Comparison of ENCODE assay signal across 2 cellular contexts in the genomic region with DNA sequence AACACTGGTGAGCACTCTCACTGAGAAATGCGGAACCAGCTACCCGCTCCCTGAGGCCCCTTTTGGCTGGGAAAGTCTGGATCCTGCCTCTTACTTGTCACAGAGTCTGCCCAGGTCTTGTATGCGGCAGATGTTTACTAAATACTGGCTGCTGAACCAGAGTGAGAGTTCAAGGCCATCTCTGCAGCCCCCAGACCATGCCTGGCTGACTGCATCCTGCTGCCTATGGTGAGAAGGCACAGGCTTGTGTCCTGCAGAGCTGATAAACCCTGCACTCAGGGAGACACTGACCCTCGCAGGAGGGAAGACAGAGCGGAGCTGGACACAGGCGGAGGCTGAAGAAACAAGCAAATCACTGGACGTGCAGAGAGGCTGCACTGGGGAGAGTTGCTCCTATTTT.
A peak's percentile ranks its signal among the peaks of the same experiment; 100 is the strongest.
TF ChIP-seq lines count a peak whose summit lies in the region.

No MANE protein-coding gene starts in this region.

TF ChIP-seq in GM12891, 5 proteins besides CTCF, POLR2A, EP300 and RAD21:
- TF ChIP-seq SPI1 (IDR thresholded peaks at IDR 0.05; ENCODE audit: low read depth, low read length) (peak; percentile 24; the same call in 1 of the 2 replicates), POU2F2 (IDR thresholded peaks at IDR 0.05; ENCODE audit: low read depth, low read length) (no peak)

TF ChIP-seq in GM12878, 131 proteins besides CTCF, POLR2A, EP300 and RAD21:
- TF ChIP-seq EED (IDR thresholded peaks at IDR 0.05; ENCODE audit: low read depth) (peak; percentile 27; the same call in 1 of the 2 replicates), IKZF1 (conservative IDR thresholded peaks at IDR 0.05) (0 out of 2 replicates have a peak, but pooled peaks have one; percentile 4), PML (IDR thresholded peaks at IDR 0.05; ENCODE audit: low read length) (no peak), SPI1 (IDR thresholded peaks at IDR 0.05; ENCODE audit: borderline replicate concordance, insufficient read depth, low read depth, low read length) (peak; percentile 21; the same call in 1 of the 2 replicates), RUNX3 (IDR thresholded peaks at IDR 0.05; ENCODE audit: low read length) (0 out of 2 replicates have a peak, but pooled peaks have one; percentile 2), CBFB (IDR thresholded peaks at IDR 0.05; ENCODE audit: low read depth) (no peak)
